Comparison of ENCODE assay signal across 13 cellular contexts in genomic region chr12:92995258-92995905, GRCh38.
DNase-seq lines count a peak whose midpoint lies in the region; ATAC-seq and TF ChIP-seq lines count a peak whose summit lies in the region.
"Had no signal": no experiment of that assay in that cellular context is flagged by ENCODE, and none has a peak within 500 bp of the region (broad histone marks: within the 10 kb centered on the region; RNA-seq: fewer than 3 reads in every experiment).

No MANE protein-coding gene starts in this region.

- H3K27me3 Mint-ChIP-seq in osteocyte (ENCODE audit: unreplicated experiment), result no peaks in the 10 kb centered on the region

- ATAC-seq in GM18861 (IDR thresholded peaks at IDR 0.05; ENCODE audit: unreplicated experiment), result peak; percentile 69
- peak; percentile 87 for ATAC-seq in GM21576 (IDR thresholded peaks at IDR 0.05; ENCODE audit: unreplicated experiment)
- ATAC-seq in HG03159 (IDR thresholded peaks at IDR 0.05; ENCODE audit: unreplicated experiment), result peak; percentile 83

- no peak overlapping the region for H3K27ac Mint-ChIP-seq in osteocyte (ENCODE audit: unreplicated experiment)

- DNase-seq in left kidney (ENCODE audit: low read depth, low spot score), result peak; percentile 21
- no peak for DNase-seq in NCI-H748 treated with DMSO at 0.1 percent for 48 hours (lab: John Stamatoyannopoulos, UW)
- no peak for DNase-seq in osteocyte (ENCODE audit: extremely low spot score, unreplicated experiment)
- no peak for DNase-seq in stimulated activated CD4-positive, alpha-beta T cell treated with anti-CD3 and anti-CD28 coated beads, Interleukin-2, amount 100 ng/mL, for 48 hours
- no peak for DNase-seq in NCI-H2029 (lab: John Stamatoyannopoulos, UW)
- DNase-seq: activated CD4-positive, CD25-positive, alpha-beta regulatory T cell; Caco-2; dermis blood vessel endothelial cell; hippocampal formation; stimulated activated naive CD4-positive, alpha-beta T cell treated with Interleukin-2 at 50 U/mL for 16 hours had no signal

- no peak overlapping the region for H3K4me3 Mint-ChIP-seq in osteocyte (ENCODE audit: unreplicated experiment)

- TF ChIP-seq CTCF in osteocyte (IDR thresholded peaks at IDR 0.05), result no peak

- no peaks in the 10 kb centered on the region for H3K9me3 Mint-ChIP-seq in osteocyte (ENCODE audit: unreplicated experiment)

- no peaks in the 10 kb centered on the region for H3K36me3 Mint-ChIP-seq in osteocyte (ENCODE audit: unreplicated experiment)

- H3K4me1 Mint-ChIP-seq in osteocyte (ENCODE audit: unreplicated experiment), result peaks cover 3% of the 10 kb centered on the region
